In genomic region chrX:63754860-63755579, GRCh38 we compare ENCODE assay signal across 8 cellular contexts. TPM values are rescaled to one million over a fixed set of nuclear protein-coding genes. Genes with fewer than 3 reads are reported as not detected.
DNase-seq lines count a peak whose midpoint lies in the region; ATAC-seq and TF ChIP-seq lines count a peak whose summit lies in the region.

No MANE protein-coding gene starts in this region.

- DNase-seq in Daoy (ENCODE audit: low read depth), result peak; percentile 0
- DNase-seq in GM23338 (ENCODE audit: low spot score), result peak; percentile 91
- peak; percentile 78 for DNase-seq in LNCaP clone FGC (ENCODE audit: low read depth)
- DNase-seq in RWPE1 (ENCODE audit: low spot score), result peak; percentile 77
- peak; percentile 77 for DNase-seq in activated T-helper 9 cell treated with anti-CD3 and anti-CD28 coated beads, Interleukin-2, amount 50 U/mL, for 16 hours (ENCODE audit: low read depth)
- peak; percentile 92 for DNase-seq in fibroblast of mammary gland (ENCODE audit: low read depth)
- DNase-seq in naive thymus-derived CD8-positive, alpha-beta T cell, result peak; percentile 68 to 91 (median 83)
- DNase-seq in stimulated activated naive B cell treated with anti-CD40 and anti-IgM and Interleukin-4, amounts not matched to agents 10 μg/mL and 1 μg/mL and 100 μg/mL, for 72 hours, result peak; percentile 87

- H3K27ac ChIP-seq in GM23338 (ENCODE audit: low read depth) (peak overlapping the region; percentile 86), RWPE1 (peak overlapping the region; percentile 92)

- peaks cover 42% of the 10 kb centered on the region for H3K79me2 ChIP-seq in GM23338 (replicated peaks; ENCODE audit: insufficient read depth)

- no peaks in the 10 kb centered on the region for H3K27me3 ChIP-seq in GM23338 (ENCODE audit: insufficient read depth)

- H3K36me3 Mint-ChIP-seq in GM23338 (ENCODE audit: low read depth), result 0 out of 3 replicates have a peak, but pooled peaks cover 2% of the 10 kb centered on the region
- H3K36me3 Mint-ChIP-seq in naive thymus-derived CD8-positive, alpha-beta T cell, result peaks cover 0 to 4% (median 0%) of the 10 kb centered on the region in 3 donors
- peaks cover 0 to 4% of the 10 kb centered on the region in 2 donors for H3K36me3 Mint-ChIP-seq in stimulated activated naive B cell treated with anti-CD40 and anti-IgM and Interleukin-4, amounts not matched to agents 10 μg/mL and 1 μg/mL and 100 μg/mL, for 72 hours

- H3K4me1 ChIP-seq in GM23338 (ENCODE audit: insufficient read depth), result peaks cover 29% of the 10 kb centered on the region

- H3K4me1 Mint-ChIP-seq in GM23338, result peaks cover 46% of the 10 kb centered on the region
- H3K4me1 Mint-ChIP-seq in naive thymus-derived CD8-positive, alpha-beta T cell, result peaks cover 16 to 42% (median 39%) of the 10 kb centered on the region in 4 donors
- peaks cover 26 to 44% of the 10 kb centered on the region in 2 donors for H3K4me1 Mint-ChIP-seq in stimulated activated naive B cell treated with anti-CD40 and anti-IgM and Interleukin-4, amounts not matched to agents 10 μg/mL and 1 μg/mL and 100 μg/mL, for 72 hours

- peaks cover 7% of the 10 kb centered on the region for H3K27me3 Mint-ChIP-seq in GM23338 (ENCODE audit: insufficient read depth, low read depth, poor library complexity)
- H3K27me3 Mint-ChIP-seq in naive thymus-derived CD8-positive, alpha-beta T cell, result no peaks in the 10 kb centered on the region
- H3K27me3 Mint-ChIP-seq in stimulated activated naive B cell treated with anti-CD40 and anti-IgM and Interleukin-4, amounts not matched to agents 10 μg/mL and 1 μg/mL and 100 μg/mL, for 72 hours, result peaks cover 0 to 3% of the 10 kb centered on the region in 2 donors

- ATAC-seq in GM23338, result peak; percentile 96
- peak; percentile 95 to 97 for ATAC-seq in naive thymus-derived CD8-positive, alpha-beta T cell
- peak; percentile 93 to 96 for ATAC-seq in stimulated activated naive B cell treated with anti-CD40 and anti-IgM and Interleukin-4, amounts not matched to agents 10 μg/mL and 1 μg/mL and 100 μg/mL, for 72 hours (replicated peaks)

- no peaks in the 10 kb centered on the region for H3K36me3 ChIP-seq in GM23338 (ENCODE audit: insufficient read depth)

- no peaks in the 10 kb centered on the region; the same call in 1 of the 2 replicates for H4K20me1 ChIP-seq in GM23338 (replicated peaks; ENCODE audit: insufficient read depth)

- peak overlapping the region; percentile 73 for H3K4me3 ChIP-seq in GM23338
- peak overlapping the region; percentile 66 for H3K4me3 ChIP-seq in LNCaP clone FGC (ENCODE audit: low read depth, low read length)
- peak overlapping the region; percentile 72 for H3K4me3 ChIP-seq in fibroblast of mammary gland (ENCODE audit: control insufficient read depth, low read depth, low read length)

- H3F3A ChIP-seq in GM23338 (replicated peaks; ENCODE audit: low read depth), result no peaks in the 10 kb centered on the region

- peak overlapping the region; percentile 97 for H3K27ac Mint-ChIP-seq in GM23338
- H3K27ac Mint-ChIP-seq in naive thymus-derived CD8-positive, alpha-beta T cell, result peak overlapping the region; percentile 92 to 100 (median 98)
- H3K27ac Mint-ChIP-seq in stimulated activated naive B cell treated with anti-CD40 and anti-IgM and Interleukin-4, amounts not matched to agents 10 μg/mL and 1 μg/mL and 100 μg/mL, for 72 hours, result peak overlapping the region; percentile 97

- CTCF ChIA-PET in RWPE1 (lab: Yijun Ruan, JAX), result no interaction called here

- H3K4me3 Mint-ChIP-seq in GM23338, result peak overlapping the region; percentile 93
- peak overlapping the region; percentile 93 to 100 (median 99) for H3K4me3 Mint-ChIP-seq in naive thymus-derived CD8-positive, alpha-beta T cell
- H3K4me3 Mint-ChIP-seq in stimulated activated naive B cell treated with anti-CD40 and anti-IgM and Interleukin-4, amounts not matched to agents 10 μg/mL and 1 μg/mL and 100 μg/mL, for 72 hours, result peak overlapping the region; percentile 91 to 97

- POLR2A ChIA-PET in RWPE1 (lab: Yijun Ruan, JAX; ENCODE audit: low non-redundant PET), result no interaction called here
- POLR2A ChIA-PET in naive thymus-derived CD8-positive, alpha-beta T cell (lab: Charles Lee), result interaction anchor here (0.6 to 2.1 kb wide), 6 partner anchors 9 to 1780 kb away, joined by 4 to 17 read pairs (median 6); partner anchors contain the start of genes AMER1, LAS1L and SPIN4

- H3K4me2 ChIP-seq in GM23338, result peak overlapping the region; percentile 88

- no peaks in the 10 kb centered on the region; the same call in 2 of the 3 replicates for H3K9me3 Mint-ChIP-seq in GM23338
- H3K9me3 Mint-ChIP-seq in naive thymus-derived CD8-positive, alpha-beta T cell, result no peaks in the 10 kb centered on the region
- H3K9me3 Mint-ChIP-seq in stimulated activated naive B cell treated with anti-CD40 and anti-IgM and Interleukin-4, amounts not matched to agents 10 μg/mL and 1 μg/mL and 100 μg/mL, for 72 hours, result no peaks in the 10 kb centered on the region

- no peak overlapping the region for H2AFZ ChIP-seq in GM23338

- TF ChIP-seq CTCF in GM23338 (conservative IDR thresholded peaks at IDR 0.05; ENCODE audit: low read depth in 2 of 2), result no peak
- no peak for TF ChIP-seq CTCF in LNCaP clone FGC (IDR thresholded peaks at IDR 0.05; ENCODE audit: control insufficient read depth, extremely low read depth, insufficient read depth)
- TF ChIP-seq CTCF in RWPE1 (conservative IDR thresholded peaks at IDR 0.05; ENCODE audit: low read depth), result no peak
- TF ChIP-seq CTCF in fibroblast of mammary gland (conservative IDR thresholded peaks at IDR 0.05; ENCODE audit: control insufficient read depth, insufficient read depth, low read depth, low read length), result no peak

- H3K9me2 ChIP-seq in GM23338 (ENCODE audit: insufficient read depth), result no peaks in the 10 kb centered on the region

TF ChIP-seq in GM23338, 12 proteins besides CTCF, POLR2A, EP300 and RAD21:
- TF ChIP-seq CREB1 (CRISPR knock-in tag; IDR thresholded peaks at IDR 0.05; ENCODE audit: low read depth), result peak; percentile 64
- no peak for TF ChIP-seq JUNB (IDR thresholded peaks at IDR 0.05; ENCODE audit: unreplicated experiment)
- TF ChIP-seq, protein P1, sequence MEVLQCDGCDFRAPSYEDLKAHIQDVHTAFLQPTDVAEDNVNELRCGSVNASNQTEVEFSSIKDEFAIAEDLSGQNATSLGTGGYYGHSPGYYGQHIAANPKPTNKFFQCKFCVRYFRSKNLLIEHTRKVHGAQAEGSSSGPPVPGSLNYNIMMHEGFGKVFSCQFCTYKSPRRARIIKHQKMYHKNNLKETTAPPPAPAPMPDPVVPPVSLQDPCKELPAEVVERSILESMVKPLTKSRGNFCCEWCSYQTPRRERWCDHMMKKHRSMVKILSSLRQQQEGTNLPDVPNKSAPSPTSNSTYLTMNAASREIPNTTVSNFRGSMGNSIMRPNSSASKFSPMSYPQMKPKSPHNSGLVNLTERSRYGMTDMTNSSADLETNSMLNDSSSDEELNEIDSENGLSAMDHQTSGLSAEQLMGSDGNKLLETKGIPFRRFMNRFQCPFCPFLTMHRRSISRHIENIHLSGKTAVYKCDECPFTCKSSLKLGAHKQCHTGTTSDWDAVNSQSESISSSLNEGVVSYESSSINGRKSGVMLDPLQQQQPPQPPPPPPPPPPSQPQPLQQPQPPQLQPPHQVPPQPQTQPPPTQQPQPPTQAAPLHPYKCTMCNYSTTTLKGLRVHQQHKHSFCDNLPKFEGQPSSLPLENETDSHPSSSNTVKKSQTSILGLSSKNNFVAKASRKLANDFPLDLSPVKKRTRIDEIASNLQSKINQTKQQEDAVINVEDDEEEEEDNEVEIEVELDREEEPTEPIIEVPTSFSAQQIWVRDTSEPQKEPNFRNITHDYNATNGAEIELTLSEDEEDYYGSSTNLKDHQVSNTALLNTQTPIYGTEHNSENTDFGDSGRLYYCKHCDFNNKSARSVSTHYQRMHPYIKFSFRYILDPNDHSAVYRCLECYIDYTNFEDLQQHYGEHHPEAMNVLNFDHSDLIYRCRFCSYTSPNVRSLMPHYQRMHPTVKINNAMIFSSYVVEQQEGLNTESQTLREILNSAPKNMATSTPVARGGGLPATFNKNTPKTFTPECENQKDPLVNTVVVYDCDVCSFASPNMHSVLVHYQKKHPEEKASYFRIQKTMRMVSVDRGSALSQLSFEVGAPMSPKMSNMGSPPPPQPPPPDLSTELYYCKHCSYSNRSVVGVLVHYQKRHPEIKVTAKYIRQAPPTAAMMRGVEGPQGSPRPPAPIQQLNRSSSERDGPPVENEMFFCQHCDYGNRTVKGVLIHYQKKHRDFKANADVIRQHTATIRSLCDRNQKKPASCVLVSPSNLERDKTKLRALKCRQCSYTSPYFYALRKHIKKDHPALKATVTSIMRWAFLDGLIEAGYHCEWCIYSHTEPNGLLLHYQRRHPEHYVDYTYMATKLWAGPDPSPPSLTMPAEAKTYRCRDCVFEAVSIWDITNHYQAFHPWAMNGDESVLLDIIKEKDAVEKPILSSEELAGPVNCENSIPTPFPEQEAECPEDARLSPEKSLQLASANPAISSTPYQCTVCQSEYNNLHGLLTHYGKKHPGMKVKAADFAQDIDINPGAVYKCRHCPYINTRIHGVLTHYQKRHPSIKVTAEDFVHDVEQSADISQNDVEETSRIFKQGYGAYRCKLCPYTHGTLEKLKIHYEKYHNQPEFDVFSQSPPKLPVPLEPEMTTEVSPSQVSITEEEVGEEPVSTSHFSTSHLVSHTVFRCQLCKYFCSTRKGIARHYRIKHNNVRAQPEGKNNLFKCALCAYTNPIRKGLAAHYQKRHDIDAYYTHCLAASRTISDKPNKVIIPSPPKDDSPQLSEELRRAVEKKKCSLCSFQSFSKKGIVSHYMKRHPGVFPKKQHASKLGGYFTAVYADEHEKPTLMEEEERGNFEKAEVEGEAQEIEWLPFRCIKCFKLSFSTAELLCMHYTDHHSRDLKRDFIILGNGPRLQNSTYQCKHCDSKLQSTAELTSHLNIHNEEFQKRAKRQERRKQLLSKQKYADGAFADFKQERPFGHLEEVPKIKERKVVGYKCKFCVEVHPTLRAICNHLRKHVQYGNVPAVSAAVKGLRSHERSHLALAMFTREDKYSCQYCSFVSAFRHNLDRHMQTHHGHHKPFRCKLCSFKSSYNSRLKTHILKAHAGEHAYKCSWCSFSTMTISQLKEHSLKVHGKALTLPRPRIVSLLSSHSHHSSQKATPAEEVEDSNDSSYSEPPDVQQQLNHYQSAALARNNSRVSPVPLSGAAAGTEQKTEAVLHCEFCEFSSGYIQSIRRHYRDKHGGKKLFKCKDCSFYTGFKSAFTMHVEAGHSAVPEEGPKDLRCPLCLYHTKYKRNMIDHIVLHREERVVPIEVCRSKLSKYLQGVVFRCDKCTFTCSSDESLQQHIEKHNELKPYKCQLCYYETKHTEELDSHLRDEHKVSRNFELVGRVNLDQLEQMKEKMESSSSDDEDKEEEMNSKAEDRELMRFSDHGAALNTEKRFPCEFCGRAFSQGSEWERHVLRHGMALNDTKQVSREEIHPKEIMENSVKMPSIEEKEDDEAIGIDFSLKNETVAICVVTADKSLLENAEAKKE (CRISPR knock-in tag; IDR thresholded peaks at IDR 0.05), result 0 out of 2 replicates have a peak, but pooled peaks have one; percentile 26
- peak; percentile 48 for TF ChIP-seq POLR2AphosphoS5 (IDR thresholded peaks at IDR 0.05; ENCODE audit: low read depth)

RNA-seq across cellular contexts. Expression of gene ARHGEF9, which starts 30.0 kb away (rescaled TPM):
- 0.06 and 0.12 TPM in 2 replicates for total RNA-seq in Daoy (2014; rRNA removed; shearing (Covaris generic))
- 23.1 and 28.2 TPM in 2 replicates for total RNA-seq in GM23338 (2014; rRNA removed; shearing (Covaris generic))
- polyA plus RNA-seq in GM23338 (2016; fragmentation: Nextera tagmentation; extraction: Ambion mirVana), result 34.2 and 35.9 TPM in 2 replicates
- 10 to 100 TPM; 30.6 to 32.9 TPM for total RNA-seq in naive thymus-derived CD8-positive, alpha-beta T cell
- 10 to 100 TPM in 1 of 3 donors, 1 to 10 TPM in 2; 6.7 to 10.7 (median 9.3) TPM for polyA plus RNA-seq in naive thymus-derived CD8-positive, alpha-beta T cell

Comparison
In these comparisons a context has a peak if more than half of its experiments do, and no peak if none do; other contexts are left out.
1. Peak in every context shown above with its lines: DNase-seq, ATAC-seq, H3K4me3 ChIP-seq and H3K27ac ChIP-seq.
2. DNase-seq: peak in every context shown above with its lines; median percentile 92 in fibroblast of mammary gland; 91 in GM23338; 87 in stimulated activated naive B cell treated with anti-CD40 and anti-IgM and Interleukin-4, amounts not matched to agents 10 μg/mL and 1 μg/mL and 100 μg/mL, for 72 hours; 83 in naive thymus-derived CD8-positive, alpha-beta T cell; 78 in LNCaP clone FGC; 77 in RWPE1; 77 in activated T-helper 9 cell treated with anti-CD3 and anti-CD28 coated beads, Interleukin-2, amount 50 U/mL, for 16 hours; 0 in Daoy.
3. RNA of gene ARHGEF9, which starts 30.0 kb away (total RNA-seq): 30.6 to 32.9 TPM in naive thymus-derived CD8-positive, alpha-beta T cell and 23.1 to 28.2 TPM in GM23338; 0.06 to 0.12 TPM in Daoy; every median in the first group is over 10 times any median in the second.